ENCODE assay signal across 8 cellular contexts in genomic region chr10:70549962-70550845, GRCh38. TPM values are rescaled to one million over a fixed set of nuclear protein-coding genes. Genes with fewer than 3 reads are reported as not detected.
DNase-seq lines count a peak whose midpoint lies in the region; ATAC-seq and TF ChIP-seq lines count a peak whose summit lies in the region.

No MANE protein-coding gene starts in this region.

- H3K4me3 ChIP-seq in AG04450 (ENCODE audit: low read depth, low read length), result no peak overlapping the region
- H3K4me3 ChIP-seq in liver (ENCODE audit: low read depth in 1 of 3, low read length in 3 of 3), result no peak overlapping the region

- WGBS in liver, result 74% methylated on average over 9 of the region's 9 CpGs

- H3K4me1 ChIP-seq in liver (ENCODE audit: control insufficient read depth in 4 of 4, insufficient read depth in 4 of 4, low read length in 3 of 4), result peaks cover 0 to 7% (median 3%) of the 10 kb centered on the region in 4 donors

- H3K27me3 ChIP-seq in AG04450 (ENCODE audit: control insufficient read depth, insufficient read depth, low read length), result peaks cover 2% of the 10 kb centered on the region
- no peaks in the 10 kb centered on the region for H3K27me3 ChIP-seq in liver (ENCODE audit: control insufficient read depth in 4 of 4, insufficient read depth in 4 of 4, low read length in 3 of 4)

- CTCF ChIA-PET in AG04450 (lab: Charles Lee), result interaction anchor here (0.6 to 4.9 kb wide), 31 partner anchors 9 to 337 kb away, joined by 3 to 164 read pairs (median 4); partner anchors contain the start of gene SGPL1

- H3K27ac Mint-ChIP-seq in chondrocyte (ENCODE audit: unreplicated experiment), result peak overlapping the region; percentile 36

- H3K27ac ChIP-seq in AG04450 (ENCODE audit: low read depth, low read length) (no peak overlapping the region), liver (ENCODE audit: low read depth in 1 of 2, low read length in 2 of 2) (no peak overlapping the region)

- ATAC-seq in HG02623 (IDR thresholded peaks at IDR 0.05; ENCODE audit: unreplicated experiment), result no peak

- POLR2A ChIA-PET in AG04450 (lab: Yijun Ruan, JAX), result no interaction called here

- no peak overlapping the region for H3K9ac ChIP-seq in liver (ENCODE audit: low read depth in 1 of 2, low read length in 2 of 2)

- peaks cover 30% of the 10 kb centered on the region for H3K4me1 Mint-ChIP-seq in chondrocyte (ENCODE audit: low read depth)

- no peaks in the 10 kb centered on the region for H3K36me3 Mint-ChIP-seq in chondrocyte (ENCODE audit: low read depth)

- peak; percentile 89 to 95 for TF ChIP-seq RAD21 in liver (IDR thresholded peaks at IDR 0.05)

- H3K9me3 ChIP-seq in AG04450 (ENCODE audit: control insufficient read depth, insufficient read depth, low read length) (no peaks in the 10 kb centered on the region), liver (ENCODE audit: control insufficient read depth in 4 of 4, low read length in 3 of 4) (no peaks in the 10 kb centered on the region)

- H3K9me3 Mint-ChIP-seq in chondrocyte (ENCODE audit: low read depth), result no peaks in the 10 kb centered on the region

- no peaks in the 10 kb centered on the region for H3K36me3 ChIP-seq in liver (ENCODE audit: control insufficient read depth in 4 of 4, insufficient read depth in 3 of 4, low read depth in 1 of 4, low read length in 3 of 4)

- DNase-seq in AG04450 (ENCODE audit: low read depth, low spot score) (peak; percentile 24), GM19238 (ENCODE audit: insufficient read length, low spot score) (peak; percentile 81), NCI-H2107 (lab: John Stamatoyannopoulos, UW) (peak; percentile 11), chondrocyte (ENCODE audit: low spot score) (no peak)
- DNase-seq in activated CD4-positive, alpha-beta T cell treated with anti-CD3 and anti-CD28 coated beads for 24 hours (ENCODE audit: low read depth in 2 of 2), result peak; percentile 46 to 64
- DNase-seq in stimulated activated CD8-positive, alpha-beta memory T cell treated with anti-CD3 and anti-CD28 coated beads, Interleukin-12 subunit alpha, Interleukin-12 subunit beta, amount 100 ng/mL, for 1 hour (ENCODE audit: low read depth), result peak; percentile 63

- peak; percentile 90 for TF ChIP-seq CTCF in AG04450 (IDR thresholded peaks at IDR 0.05; ENCODE audit: low read depth, low read length)
- TF ChIP-seq CTCF in chondrocyte (IDR thresholded peaks at IDR 0.05), result peak; percentile 96
- peak; percentile 76 for TF ChIP-seq CTCF in liver (IDR thresholded peaks at IDR 0.05; ENCODE audit: low read depth, low read length, missing input control)

- H3K4me3 Mint-ChIP-seq in chondrocyte (ENCODE audit: unreplicated experiment), result no peak overlapping the region

- no peaks in the 10 kb centered on the region for H3K27me3 Mint-ChIP-seq in chondrocyte (ENCODE audit: low read depth)

TF ChIP-seq in liver, 16 proteins besides CTCF, POLR2A, EP300 and RAD21:
- no peak for TF ChIP-seq HNF4A (conservative IDR thresholded peaks at IDR 0.05)
- no peak for TF ChIP-seq EGR1 (IDR thresholded peaks at IDR 0.05; ENCODE audit: low read depth in 2 of 2)
- TF ChIP-seq NR2F2 (IDR thresholded peaks at IDR 0.05), result no peak
- TF ChIP-seq SP1 (IDR thresholded peaks at IDR 0.05), result no peak
- no peak for TF ChIP-seq ZBTB33 (IDR thresholded peaks at IDR 0.05)
- TF ChIP-seq GABPA (IDR thresholded peaks at IDR 0.05 in 1 of 2, conservative IDR thresholded peaks at IDR 0.05 in 1 of 2), result no peak
- no peak for TF ChIP-seq JUND (IDR thresholded peaks at IDR 0.05)
- no peak for TF ChIP-seq FOXA2 (IDR thresholded peaks at IDR 0.05)
- no peak for TF ChIP-seq ATF3 (IDR thresholded peaks at IDR 0.05)
- no peak for TF ChIP-seq MAX (IDR thresholded peaks at IDR 0.05)
- no peak for TF ChIP-seq HNF4G (IDR thresholded peaks at IDR 0.05)
- TF ChIP-seq REST (IDR thresholded peaks at IDR 0.05), result no peak
- no peak for TF ChIP-seq RXRA (IDR thresholded peaks at IDR 0.05)
- no peak for TF ChIP-seq YY1 (IDR thresholded peaks at IDR 0.05)
- TF ChIP-seq TAF1 (conservative IDR thresholded peaks at IDR 0.05), result no peak
TF ChIP-seq in liver: peak in this region for 0.

RNA-seq across cellular contexts. Expression of gene PRF1, which starts 52.3 kb away (rescaled TPM):
- polyA plus RNA-seq in AG04450 (2011; rRNA removed) (not detected in 2 replicates), liver (1 to 10 TPM; 2.5 to 3.1 TPM)
- polyA minus RNA-seq in AG04450 (2011; rRNA and poly(A)+ RNA removed), result not detected in 2 replicates
- total RNA-seq in chondrocyte (not detected in 3 replicates), liver (1 to 10 TPM; 2.8 TPM)
